8 cellular contexts compared by ENCODE assay signal in the genomic region with DNA sequence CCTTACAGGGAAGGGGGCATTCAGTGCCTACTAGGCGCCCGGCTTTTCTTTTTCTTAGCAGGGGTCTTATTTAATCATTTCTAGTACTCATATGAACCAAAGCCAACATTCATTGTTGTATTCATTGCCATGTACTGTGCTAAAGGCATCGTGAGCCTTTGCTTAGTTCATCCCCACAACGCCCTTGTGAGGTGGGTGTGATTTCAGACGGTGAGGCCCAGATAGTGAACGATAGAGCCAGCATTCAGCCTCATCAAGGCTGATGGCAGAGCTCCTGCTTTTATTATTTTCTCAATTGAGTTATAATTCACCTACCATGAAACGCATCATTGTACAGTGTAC. TPM values are rescaled to one million over a fixed set of nuclear protein-coding genes. Genes with fewer than 3 reads are reported as not detected.
DNase-seq lines count a peak whose midpoint lies in the region; ATAC-seq and TF ChIP-seq lines count a peak whose summit lies in the region.

No MANE protein-coding gene starts in this region.

- H3K9me3 ChIP-seq in IMR-90 (ENCODE audit: control insufficient read depth, insufficient read depth, low read length) (no peaks in the 10 kb centered on the region), sigmoid colon (no peaks in the 10 kb centered on the region)

- no peak for TF ChIP-seq RAD21 in IMR-90 (IDR thresholded peaks at IDR 0.05; ENCODE audit: low read length)

- peaks cover 10% of the 10 kb centered on the region for H3K4me1 ChIP-seq in IMR-90 (ENCODE audit: control insufficient read depth, insufficient read depth, low read length)
- peaks cover 0 to 88% (median 79%) of the 10 kb centered on the region in 4 donors for H3K4me1 ChIP-seq in sigmoid colon

- POLR2A ChIA-PET in IMR-90 (lab: Charles Lee; ENCODE audit: unreplicated experiment) = no interaction called here

- peak overlapping the region; percentile 81 for H3K4ac ChIP-seq in IMR-90 (ENCODE audit: low read depth, low read length)

- TF ChIP-seq CTCF in IMR-90 (conservative IDR thresholded peaks at IDR 0.05; ENCODE audit: low read depth, low read length) (no peak), epithelial cell of proximal tubule (conservative IDR thresholded peaks at IDR 0.05; ENCODE audit: low read depth, low read length) (no peak), sigmoid colon (IDR thresholded peaks at IDR 0.05) (no peak)

- BruUV-seq in IMR-90 (replicated peaks; lab: Mats Ljungman, UMichigan) = no TSS peak

- CTCF ChIA-PET in IMR-90 (lab: Yijun Ruan, JAX) = no interaction called here

- peak overlapping the region; percentile 42; the same call in 1 of the 2 replicates for H3K18ac ChIP-seq in IMR-90 (ENCODE audit: low read depth, low read length)

- intact Hi-C loops in IMR-90 (cut with micrococcal nuclease) (no loop called here), sigmoid colon (cut with DNase I) (loop anchor here (10.0 kb wide), 1 partner anchor 176 kb away; no protein-coding TSS in a partner anchor)

- H2AFZ ChIP-seq in IMR-90 (replicated peaks; ENCODE audit: low read length, poor library complexity) = peak overlapping the region; percentile 71

- H3K4me3 ChIP-seq in IMR-90 (ENCODE audit: insufficient read depth, low read depth, low read length) = no peak overlapping the region
- peak overlapping the region; percentile 50 for H3K4me3 ChIP-seq in epithelial cell of proximal tubule (ENCODE audit: low read depth, low read length)
- peak overlapping the region in 2 of 4 donors; percentile 39 to 43 for H3K4me3 ChIP-seq in sigmoid colon

- peak overlapping the region; percentile 82 for H4K91ac ChIP-seq in IMR-90 (ENCODE audit: insufficient read depth, low read depth, low read length)

- H3K56ac ChIP-seq in IMR-90 (ENCODE audit: extremely low read depth, insufficient read depth, low read length) = peak overlapping the region; percentile 50

- no peak overlapping the region for H3K9ac ChIP-seq in IMR-90 (ENCODE audit: low read depth, low read length)

- H2AK9ac ChIP-seq in IMR-90 (replicated peaks; ENCODE audit: low read depth, low read length, poor library complexity) = peak overlapping the region; percentile 57

- H3K36me3 ChIP-seq in IMR-90 (ENCODE audit: control insufficient read depth, insufficient read depth, low read length) = peaks cover 2% of the 10 kb centered on the region
- no peaks in the 10 kb centered on the region for H3K36me3 ChIP-seq in sigmoid colon

- ATAC-seq in GM18907 (IDR thresholded peaks at IDR 0.05; ENCODE audit: unreplicated experiment) = peak; percentile 11
- peak; percentile 33 for ATAC-seq in IMR-90 (ENCODE audit: low read depth)
- no peak for ATAC-seq in GM21390 (IDR thresholded peaks at IDR 0.05; ENCODE audit: unreplicated experiment)
- ATAC-seq in GM21447 (IDR thresholded peaks at IDR 0.05; ENCODE audit: unreplicated experiment) = no peak

- H4K20me1 ChIP-seq in IMR-90 (ENCODE audit: insufficient read depth, low read length) = peaks cover 64% of the 10 kb centered on the region

- H2BK120ac ChIP-seq in IMR-90 (ENCODE audit: low read depth, low read length) = peak overlapping the region; percentile 66; the same call in 1 of the 2 replicates

- DNase-seq in IMR-90 (no peak), epithelial cell of proximal tubule (ENCODE audit: low read depth) (no peak), sigmoid colon (no peak), hepatic stellate cell (ENCODE audit: low spot score) (no peak), occipital lobe (lab: John Stamatoyannopoulos, UW) (no peak)

- 100% methylated on average over 1 of the region's 7 CpGs; no CpG with 5 or more reads in 1 of the 2 experiments for WGBS in IMR-90 (ENCODE audit: extremely low coverage in 2 of 2, insufficient read length in 1 of 2), 2 experiments
- 67 to 69% methylated on average over 7 of the region's 7 CpGs for WGBS in sigmoid colon, 2 donors

- peak overlapping the region; percentile 95; the same call in 1 of the 2 replicates for H2AK5ac ChIP-seq in IMR-90 (ENCODE audit: low read depth, low read length)

- no peak for TF ChIP-seq EP300 in sigmoid colon (IDR thresholded peaks at IDR 0.05)

- H3K14ac ChIP-seq in IMR-90 (replicated peaks; ENCODE audit: low read depth, low read length) = peak overlapping the region; percentile 92

- H4K8ac ChIP-seq in IMR-90 (ENCODE audit: low read depth in 2 of 2, low read length in 2 of 2) = peak overlapping the region; percentile 15 to 74; a peak in 2 of 4 replicates

- peak overlapping the region; percentile 5; the same call in 1 of the 3 replicates for H2BK15ac ChIP-seq in IMR-90 (ENCODE audit: low read depth, low read length)

- in situ Hi-C loops in IMR-90 (cut with MboI; ENCODE audit: low sequenced_read_pairs) = no loop called here

- peak overlapping the region; percentile 80; the same call in 1 of the 2 replicates for H3K4me2 ChIP-seq in IMR-90 (ENCODE audit: low read depth, low read length)

- peak overlapping the region; percentile 50; the same call in 1 of the 2 replicates for H2BK20ac ChIP-seq in IMR-90 (ENCODE audit: low read depth, low read length)

- H3K27me3 ChIP-seq in IMR-90 (ENCODE audit: control insufficient read depth, insufficient read depth, low read length) = no peaks in the 10 kb centered on the region
- H3K27me3 ChIP-seq in sigmoid colon = no peaks in the 10 kb centered on the region

- H3K79me1 ChIP-seq in IMR-90 (ENCODE audit: low read depth in 1 of 2, low read length in 2 of 2) = peaks cover 29 to 79% of the 10 kb centered on the region in 2 experiments

- TF ChIP-seq POLR2A in IMR-90 (IDR thresholded peaks at IDR 0.05; ENCODE audit: low read depth, low read length) (no peak), sigmoid colon (IDR thresholded peaks at IDR 0.05) (no peak)

- peak overlapping the region; percentile 71 for H4K5ac ChIP-seq in IMR-90 (ENCODE audit: low read depth, low read length)

- dilution Hi-C loops in IMR-90 (cut with HindIII; ENCODE audit: low sequenced_read_pairs, unreplicated experiment) = no loop called here

- peak overlapping the region; percentile 49 for H3K27ac ChIP-seq in IMR-90 (ENCODE audit: insufficient read depth, low read length)
- H3K27ac ChIP-seq in sigmoid colon = peak overlapping the region; percentile 80 to 91 (median 82)

- peak overlapping the region; percentile 86 for H3K23ac ChIP-seq in IMR-90 (ENCODE audit: low read depth, low read length)

- H3K9me1 ChIP-seq in IMR-90 (ENCODE audit: insufficient read depth, low read length) = peaks cover 37% of the 10 kb centered on the region

- peak overlapping the region; percentile 4 for H2BK5ac ChIP-seq in IMR-90 (ENCODE audit: low read depth, low read length, poor library complexity, severe bottlenecking)

TF ChIP-seq in IMR-90, 13 proteins besides CTCF, POLR2A, EP300 and RAD21:
- TF ChIP-seq SMC3 (IDR thresholded peaks at IDR 0.05; ENCODE audit: low read depth, low read length) = no peak
- no peak for TF ChIP-seq NFE2L2 (IDR thresholded peaks at IDR 0.05; ENCODE audit: low read depth, low read length)
- TF ChIP-seq MAZ (IDR thresholded peaks at IDR 0.05; ENCODE audit: borderline replicate concordance, low read depth, low read length) = no peak
- no peak for TF ChIP-seq RCOR1 (IDR thresholded peaks at IDR 0.05; ENCODE audit: insufficient replicate concordance, low read length)
- TF ChIP-seq MXI1 (IDR thresholded peaks at IDR 0.05; ENCODE audit: borderline replicate concordance, low read depth, low read length) = no peak
- TF ChIP-seq CEBPB (IDR thresholded peaks at IDR 0.05; ENCODE audit: low read depth, low read length) = no peak
- TF ChIP-seq BHLHE40 (IDR thresholded peaks at IDR 0.05; ENCODE audit: low read depth, low read length) = no peak
- TF ChIP-seq ELK1 (IDR thresholded peaks at IDR 0.05; ENCODE audit: borderline replicate concordance, low read depth, low read length) = no peak
- no peak for TF ChIP-seq CHD1 (IDR thresholded peaks at IDR 0.05; ENCODE audit: low read depth, low read length)
- TF ChIP-seq MAFK (IDR thresholded peaks at IDR 0.05; ENCODE audit: low read depth, low read length) = no peak
- no peak for TF ChIP-seq USF2 (IDR thresholded peaks at IDR 0.05; ENCODE audit: low read depth, low read length)
- no peak for TF ChIP-seq RFX5 (IDR thresholded peaks at IDR 0.05; ENCODE audit: low read depth, low read length)
- no peak for TF ChIP-seq FOS (IDR thresholded peaks at IDR 0.05; ENCODE audit: low read depth, low read length)

RNA-seq across cellular contexts. Expression of gene HK1, which starts 50.0 kb away (rescaled TPM):
- total RNA-seq in IMR-90 (2012; rRNA removed) (90.5 and 107 TPM in 2 replicates), epithelial cell of proximal tubule (84.4 and 99.7 TPM in 2 replicates), sigmoid colon (10 to 100 TPM; 60.7 to 74.9 (median 69.1) TPM), occipital lobe (98.4 TPM)
- polyA plus RNA-seq in IMR-90 (2012; rRNA removed) (47.7 and 53.7 TPM in 2 replicates), sigmoid colon (10 to 100 TPM; 23.4 to 65.8 (median 34.4) TPM)
- polyA plus RNA-seq in IMR-90 (2012; cell fraction: cytosol; rRNA removed) = 31.0 and 34.7 TPM in 2 replicates
- 30.4 and 36.1 TPM in 2 replicates for polyA plus RNA-seq in IMR-90 (2012; cell fraction: nucleus; rRNA removed; ENCODE audit: low replicate concordance)

Comparison
In these comparisons a context has a peak if more than half of its experiments do, and no peak if none do; other contexts are left out.
1. ATAC-seq: peak in GM18907 (single experiment) and IMR-90 (single experiment); none in GM21390 (single experiment) and GM21447 (single experiment).